ENCODE assay signal across 19 cellular contexts in the genomic region with DNA sequence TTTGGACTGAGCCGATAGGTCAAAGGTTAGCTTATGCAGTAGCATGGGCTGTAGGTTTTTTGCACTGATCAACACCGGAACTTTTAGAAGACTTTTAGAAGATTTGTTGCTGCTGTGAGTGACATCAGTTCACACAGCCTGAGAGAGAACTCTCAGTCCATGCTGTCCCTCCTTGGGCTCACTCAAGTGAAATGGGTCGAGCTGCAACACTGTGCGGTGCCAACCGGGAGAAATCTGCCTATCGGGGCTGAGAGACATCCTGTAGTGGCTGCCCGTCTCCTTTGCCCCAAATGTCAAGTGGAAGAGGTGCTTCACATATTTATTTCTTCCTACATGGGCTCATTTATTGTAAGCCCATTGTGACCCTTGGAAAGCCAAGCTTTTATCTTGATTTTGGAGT.
DNase-seq lines count a peak whose midpoint lies in the region; TF ChIP-seq lines count a peak whose summit lies in the region.
"Had no signal": no experiment of that assay in that cellular context is flagged by ENCODE, and none has a peak within 500 bp of the region (broad histone marks: within the 10 kb centered on the region; RNA-seq: fewer than 3 reads in every experiment).

No MANE protein-coding gene starts in this region.

- DNase-seq in activated T-helper 1 cell treated with anti-CD3 and anti-CD28 coated beads, Interleukin-12 subunit alpha, Interleukin-12 subunit beta, Interleukin-2, Interleukin-4 antibody, amounts not matched to agents 30 ng/mL and 10 ng/mL and 1 ng/mL, durations not matched to agents 14 hours and 24 hours and 36 hours (ENCODE audit: low spot score): no peak
- peak; percentile 19 to 81 for DNase-seq in cerebellar nuclear complex (lab: John Stamatoyannopoulos, UW)
- no peak for DNase-seq in endothelial cell (ENCODE audit: low spot score)
- no peak for DNase-seq in H7
- no peak for DNase-seq in hippocampal formation (lab: John Stamatoyannopoulos, UW)
- no peak for DNase-seq in GM10248 (ENCODE audit: extremely low spot score)
- DNase-seq: 8988T; ACHN; AML-193; BE2C; CD4-positive, alpha-beta T cell; CD8-positive, alpha-beta memory T cell; DMS79 treated with DMSO at 0.1 percent for 48 hours; GM23248; H9 had no signal

- no peak for TF ChIP-seq CTCF in endothelial cell (IDR thresholded peaks at IDR 0.05; ENCODE audit: unreplicated experiment)
- TF ChIP-seq CTCF in GM10248 (IDR thresholded peaks at IDR 0.05; ENCODE audit: control extremely low read depth, extremely low read depth, low read depth, missing control alignments): no peak

- H3K36me3 ChIP-seq in H7 (replicated peaks; ENCODE audit: control insufficient read depth, insufficient read depth, low read length): no peaks in the 10 kb centered on the region; the same call in 1 of the 2 replicates
- H3K36me3 ChIP-seq: BE2C had no signal

- H3K36me3 Mint-ChIP-seq in activated T-helper 1 cell treated with anti-CD3 and anti-CD28 coated beads, Interleukin-12 subunit alpha, Interleukin-12 subunit beta, Interleukin-2, Interleukin-4 antibody, amounts not matched to agents 30 ng/mL and 10 ng/mL and 1 ng/mL, durations not matched to agents 14 hours and 24 hours and 36 hours (ENCODE audit: low read depth): no peaks in the 10 kb centered on the region
- peaks cover 20% of the 10 kb centered on the region for H3K36me3 Mint-ChIP-seq in endothelial cell (ENCODE audit: low read depth, unreplicated experiment)
- H3K36me3 Mint-ChIP-seq: CD8-positive, alpha-beta memory T cell had no signal

- intact Hi-C loops in activated T-helper 1 cell treated with anti-CD3 and anti-CD28 coated beads, Interleukin-12 subunit alpha, Interleukin-12 subunit beta, Interleukin-2, Interleukin-4 antibody, amounts not matched to agents 30 ng/mL and 10 ng/mL and 1 ng/mL, durations not matched to agents 14 hours and 24 hours and 36 hours (cut with micrococcal nuclease): no loop called here

- CTCF ChIA-PET in GM10248 (lab: Yijun Ruan, JAX): interaction anchor here (0.7 to 1.9 kb wide), 4 partner anchors 17 to 291 kb away, joined by 3 to 5 read pairs (median 4); no protein-coding TSS in a partner anchor

- H3K4me1 Mint-ChIP-seq in activated T-helper 1 cell treated with anti-CD3 and anti-CD28 coated beads, Interleukin-12 subunit alpha, Interleukin-12 subunit beta, Interleukin-2, Interleukin-4 antibody, amounts not matched to agents 30 ng/mL and 10 ng/mL and 1 ng/mL, durations not matched to agents 14 hours and 24 hours and 36 hours (ENCODE audit: low read depth): no peaks in the 10 kb centered on the region
- peaks cover 66% of the 10 kb centered on the region for H3K4me1 Mint-ChIP-seq in endothelial cell (ENCODE audit: unreplicated experiment)
- H3K4me1 Mint-ChIP-seq: CD14-positive monocyte; CD8-positive, alpha-beta memory T cell had no signal

- H3K4me3 Mint-ChIP-seq in activated T-helper 1 cell treated with anti-CD3 and anti-CD28 coated beads, Interleukin-12 subunit alpha, Interleukin-12 subunit beta, Interleukin-2, Interleukin-4 antibody, amounts not matched to agents 30 ng/mL and 10 ng/mL and 1 ng/mL, durations not matched to agents 14 hours and 24 hours and 36 hours: no peak overlapping the region
- no peak overlapping the region for H3K4me3 Mint-ChIP-seq in endothelial cell (ENCODE audit: unreplicated experiment)
- H3K4me3 Mint-ChIP-seq: CD14-positive monocyte; CD4-positive, alpha-beta T cell; CD8-positive, alpha-beta memory T cell; H9 had no signal

- peak overlapping the region; percentile 11 for H3K27ac Mint-ChIP-seq in activated T-helper 1 cell treated with anti-CD3 and anti-CD28 coated beads, Interleukin-12 subunit alpha, Interleukin-12 subunit beta, Interleukin-2, Interleukin-4 antibody, amounts not matched to agents 30 ng/mL and 10 ng/mL and 1 ng/mL, durations not matched to agents 14 hours and 24 hours and 36 hours
- H3K27ac Mint-ChIP-seq in endothelial cell (ENCODE audit: unreplicated experiment): peak overlapping the region; percentile 58
- H3K27ac Mint-ChIP-seq: CD14-positive monocyte; CD4-positive, alpha-beta T cell; CD8-positive, alpha-beta memory T cell; H9 had no signal

- no peak overlapping the region for H3K4me3 ChIP-seq in H7 (ENCODE audit: insufficient read depth, low read depth, low read length)
- H3K4me3 ChIP-seq: A549; BLaER1 treated with 17β-estradiol and CSF1 and Interleukin-3, amounts not matched to agents 10 nM and 100 nM; GM12878; GM23248 had no signal

- H3K27me3 Mint-ChIP-seq in activated T-helper 1 cell treated with anti-CD3 and anti-CD28 coated beads, Interleukin-12 subunit alpha, Interleukin-12 subunit beta, Interleukin-2, Interleukin-4 antibody, amounts not matched to agents 30 ng/mL and 10 ng/mL and 1 ng/mL, durations not matched to agents 14 hours and 24 hours and 36 hours (ENCODE audit: insufficient read depth): peaks cover 2% of the 10 kb centered on the region
- H3K27me3 Mint-ChIP-seq in endothelial cell (ENCODE audit: unreplicated experiment): peaks cover 2% of the 10 kb centered on the region

- peaks cover 9% of the 10 kb centered on the region for H3K9me3 Mint-ChIP-seq in activated T-helper 1 cell treated with anti-CD3 and anti-CD28 coated beads, Interleukin-12 subunit alpha, Interleukin-12 subunit beta, Interleukin-2, Interleukin-4 antibody, amounts not matched to agents 30 ng/mL and 10 ng/mL and 1 ng/mL, durations not matched to agents 14 hours and 24 hours and 36 hours
- no peaks in the 10 kb centered on the region for H3K9me3 Mint-ChIP-seq in endothelial cell (ENCODE audit: unreplicated experiment)

- no peaks in the 10 kb centered on the region for H3K27me3 ChIP-seq in H7 (ENCODE audit: control insufficient read depth, insufficient read depth, low read length)
- H3K27me3 ChIP-seq: BE2C; BLaER1 treated with 17β-estradiol and CSF1 and Interleukin-3, amounts not matched to agents 10 nM and 100 nM had no signal

- POLR2A ChIA-PET in GM10248 (lab: Yijun Ruan, JAX): no interaction called here

Comparison
In these comparisons a context has a peak if more than half of its experiments do, and no peak if none do; other contexts are left out.
1. DNase-seq: peak in cerebellar nuclear complex (2 of 2); none in activated T-helper 1 cell treated with anti-CD3 and anti-CD28 coated beads, Interleukin-12 subunit alpha, Interleukin-12 subunit beta, Interleukin-2, Interleukin-4 antibody, amounts not matched to agents 30 ng/mL and 10 ng/mL and 1 ng/mL, durations not matched to agents 14 hours and 24 hours and 36 hours (single experiment), endothelial cell (single experiment), H7 (single experiment), hippocampal formation (0 of 2) and GM10248 (single experiment).